Comparison of ENCODE assay signal across 8 cellular contexts in the genomic region with DNA sequence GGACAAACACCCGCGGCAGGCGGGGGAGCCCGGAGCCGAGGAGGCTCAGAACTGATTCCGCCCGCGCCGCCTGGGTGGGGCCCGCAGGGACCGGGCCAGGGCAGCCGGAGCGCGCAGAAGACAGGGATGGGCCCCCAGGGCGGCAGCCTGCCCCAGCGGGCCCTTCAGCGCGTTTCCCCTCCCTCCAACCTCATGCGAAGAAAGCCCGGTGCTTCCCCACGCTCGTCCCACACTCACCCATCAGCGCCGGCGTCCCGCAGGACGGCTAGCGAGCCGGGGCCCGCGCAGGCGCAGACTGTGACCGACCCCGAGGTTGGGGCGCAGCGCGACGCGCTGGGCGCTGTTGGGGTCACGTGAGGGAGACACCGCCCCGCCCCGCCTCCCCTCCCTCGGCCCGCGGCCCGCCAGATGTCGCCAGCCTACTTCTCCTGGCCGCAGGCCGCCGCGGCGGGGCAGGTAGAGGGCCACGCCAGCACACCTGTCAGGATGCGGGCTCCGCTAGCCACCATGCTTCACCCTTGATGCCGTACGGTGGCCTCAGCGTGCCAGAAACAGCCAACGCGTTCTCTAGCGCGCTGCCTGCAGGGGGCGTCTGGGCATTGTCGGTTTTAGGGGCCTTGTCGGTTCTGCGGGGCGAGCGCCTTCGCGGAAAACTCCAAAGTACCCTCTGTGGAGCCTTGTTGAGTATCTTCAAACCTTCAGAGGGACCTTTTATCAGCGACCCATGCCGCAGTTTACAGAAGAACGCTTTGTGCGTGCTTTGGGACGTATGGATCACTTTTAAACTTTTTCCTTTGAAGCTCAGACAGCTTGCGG. TPM values are rescaled to one million over a fixed set of nuclear protein-coding genes. Genes with fewer than 3 reads are reported as not detected.
DNase-seq lines count a peak whose midpoint lies in the region; ATAC-seq and TF ChIP-seq lines count a peak whose summit lies in the region.

A gene with protein sequence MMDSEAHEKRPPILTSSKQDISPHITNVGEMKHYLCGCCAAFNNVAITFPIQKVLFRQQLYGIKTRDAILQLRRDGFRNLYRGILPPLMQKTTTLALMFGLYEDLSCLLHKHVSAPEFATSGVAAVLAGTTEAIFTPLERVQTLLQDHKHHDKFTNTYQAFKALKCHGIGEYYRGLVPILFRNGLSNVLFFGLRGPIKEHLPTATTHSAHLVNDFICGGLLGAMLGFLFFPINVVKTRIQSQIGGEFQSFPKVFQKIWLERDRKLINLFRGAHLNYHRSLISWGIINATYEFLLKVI (minus strand): TSS at position 297 of the 816 bp plus-strand sequence. CDS start 15,577 bp downstream, outside the sequence.

- H3K9me3 ChIP-seq in ES-I3 (ENCODE audit: control insufficient read depth, insufficient read depth, low read length), result no peaks in the 10 kb centered on the region

- peak within 1 kb of the TSS; percentile 90 for H3K27ac Mint-ChIP-seq in activated T-helper 2 cell treated with anti-CD3 and anti-CD28 coated beads, Interferon-gamma antibody, Interleukin-2, Interleukin-4, amounts not matched to agents 10 μg/mL and 5 μg/mL and 100 μg/mL, durations not matched to agents 14 hours and 24 hours and 36 hours
- H3K27ac Mint-ChIP-seq in nephron, result peak within 1 kb of the TSS; percentile 95 to 98 (median 97)
- H3K27ac Mint-ChIP-seq in stimulated activated naive CD8-positive, alpha-beta T cell treated with anti-CD3 and anti-CD28 coated beads, Interleukin-15, amount 100 ng/mL, for 72 hours, result peak within 1 kb of the TSS; percentile 98

- peaks cover 2% of the 10 kb centered on the region for H3K27me3 Mint-ChIP-seq in activated T-helper 2 cell treated with anti-CD3 and anti-CD28 coated beads, Interferon-gamma antibody, Interleukin-2, Interleukin-4, amounts not matched to agents 10 μg/mL and 5 μg/mL and 100 μg/mL, durations not matched to agents 14 hours and 24 hours and 36 hours (ENCODE audit: low read depth)
- H3K27me3 Mint-ChIP-seq in nephron (ENCODE audit: low read depth), result no peaks in the 10 kb centered on the region
- no peaks in the 10 kb centered on the region for H3K27me3 Mint-ChIP-seq in stimulated activated naive CD8-positive, alpha-beta T cell treated with anti-CD3 and anti-CD28 coated beads, Interleukin-15, amount 100 ng/mL, for 72 hours

- ATAC-seq in stimulated activated naive CD8-positive, alpha-beta T cell treated with anti-CD3 and anti-CD28 coated beads, Interleukin-15, amount 100 ng/mL, for 72 hours, result peak; percentile 90

- peaks cover 7% of the 10 kb centered on the region for H3K36me3 Mint-ChIP-seq in activated T-helper 2 cell treated with anti-CD3 and anti-CD28 coated beads, Interferon-gamma antibody, Interleukin-2, Interleukin-4, amounts not matched to agents 10 μg/mL and 5 μg/mL and 100 μg/mL, durations not matched to agents 14 hours and 24 hours and 36 hours (ENCODE audit: low read depth)
- H3K36me3 Mint-ChIP-seq in nephron (ENCODE audit: low read depth), result peaks cover 5% of the 10 kb centered on the region

- TF ChIP-seq CTCF in LNCaP clone FGC (IDR thresholded peaks at IDR 0.05; ENCODE audit: control insufficient read depth, extremely low read depth, insufficient read depth) (peak; percentile 98), RWPE1 (conservative IDR thresholded peaks at IDR 0.05; ENCODE audit: low read depth) (peak; percentile 88), fibroblast of pulmonary artery (IDR thresholded peaks at IDR 0.05; ENCODE audit: low read length, missing control alignments) (peak; percentile 87), nephron (IDR thresholded peaks at IDR 0.05; ENCODE audit: unreplicated experiment in 3 of 3) (peak; percentile 86 to 99 (median 90))

- H3K4me3 ChIP-seq in LNCaP clone FGC (ENCODE audit: low read depth, low read length) (peak within 1 kb of the TSS; percentile 75), fibroblast of pulmonary artery (replicated peaks; ENCODE audit: low read depth, low read length) (peak within 1 kb of the TSS; percentile 67)

- peak within 1 kb of the TSS; percentile 85 for H3K9ac ChIP-seq in ES-I3 (ENCODE audit: low read depth, low read length)

- peak within 1 kb of the TSS; percentile 84 for H3K4me3 Mint-ChIP-seq in activated T-helper 2 cell treated with anti-CD3 and anti-CD28 coated beads, Interferon-gamma antibody, Interleukin-2, Interleukin-4, amounts not matched to agents 10 μg/mL and 5 μg/mL and 100 μg/mL, durations not matched to agents 14 hours and 24 hours and 36 hours (ENCODE audit: low read depth)
- peak within 1 kb of the TSS; percentile 90 to 95 (median 92) for H3K4me3 Mint-ChIP-seq in nephron
- peak within 1 kb of the TSS; percentile 89 to 92 for H3K4me3 Mint-ChIP-seq in stimulated activated naive CD8-positive, alpha-beta T cell treated with anti-CD3 and anti-CD28 coated beads, Interleukin-15, amount 100 ng/mL, for 72 hours

- H3K4me1 Mint-ChIP-seq in activated T-helper 2 cell treated with anti-CD3 and anti-CD28 coated beads, Interferon-gamma antibody, Interleukin-2, Interleukin-4, amounts not matched to agents 10 μg/mL and 5 μg/mL and 100 μg/mL, durations not matched to agents 14 hours and 24 hours and 36 hours (ENCODE audit: low read depth), result peaks cover 15% of the 10 kb centered on the region
- peaks cover 28% of the 10 kb centered on the region for H3K4me1 Mint-ChIP-seq in nephron
- peaks cover 19% of the 10 kb centered on the region for H3K4me1 Mint-ChIP-seq in stimulated activated naive CD8-positive, alpha-beta T cell treated with anti-CD3 and anti-CD28 coated beads, Interleukin-15, amount 100 ng/mL, for 72 hours

- intact Hi-C loops in activated T-helper 2 cell treated with anti-CD3 and anti-CD28 coated beads, Interferon-gamma antibody, Interleukin-2, Interleukin-4, amounts not matched to agents 10 μg/mL and 5 μg/mL and 100 μg/mL, durations not matched to agents 14 hours and 24 hours and 36 hours (cut with micrococcal nuclease), result loop anchor here (1.0 to 10.0 kb wide), 12 partner anchors 47 to 488 kb away; a partner anchor contains a TSS

- no peaks in the 10 kb centered on the region; the same call in 1 of the 2 replicates for H3K36me3 ChIP-seq in ES-I3 (ENCODE audit: insufficient read depth, low read length)

- CTCF ChIA-PET in RWPE1 (lab: Yijun Ruan, JAX), result interaction anchor here (0.6 to 2.5 kb wide), 9 partner anchors 10 to 882 kb away, joined by 3 to 6 read pairs (median 3); no protein-coding TSS in a partner anchor

- DNase-seq in H4 (ENCODE audit: low spot score) (peak; percentile 86), LNCaP clone FGC (ENCODE audit: low read depth) (peak; percentile 84), RWPE1 (ENCODE audit: low spot score) (peak; percentile 95), fibroblast of pulmonary artery (ENCODE audit: low read depth) (peak; percentile 94)
- peak; percentile 91 for DNase-seq in activated T-helper 2 cell treated with anti-CD3 and anti-CD28 coated beads, Interferon-gamma antibody, Interleukin-2, Interleukin-4, amounts not matched to agents 10 μg/mL and 5 μg/mL and 100 μg/mL, durations not matched to agents 14 hours and 24 hours and 36 hours (ENCODE audit: low spot score)
- DNase-seq in stimulated activated naive CD8-positive, alpha-beta T cell treated with anti-CD3 and anti-CD28 coated beads, Interleukin-15, amount 100 ng/mL, for 72 hours, result peak; percentile 97 to 98

- POLR2A ChIA-PET in RWPE1 (lab: Yijun Ruan, JAX; ENCODE audit: low non-redundant PET), result no interaction called here

- H3K4me1 ChIP-seq in ES-I3 (ENCODE audit: insufficient read depth, low read length), result peaks cover 4% of the 10 kb centered on the region; the same call in 1 of the 2 replicates

- peak within 1 kb of the TSS; percentile 93 for H3K27ac ChIP-seq in RWPE1

- no peaks in the 10 kb centered on the region for H3K9me3 Mint-ChIP-seq in activated T-helper 2 cell treated with anti-CD3 and anti-CD28 coated beads, Interferon-gamma antibody, Interleukin-2, Interleukin-4, amounts not matched to agents 10 μg/mL and 5 μg/mL and 100 μg/mL, durations not matched to agents 14 hours and 24 hours and 36 hours
- no peaks in the 10 kb centered on the region for H3K9me3 Mint-ChIP-seq in nephron
- no peaks in the 10 kb centered on the region for H3K9me3 Mint-ChIP-seq in stimulated activated naive CD8-positive, alpha-beta T cell treated with anti-CD3 and anti-CD28 coated beads, Interleukin-15, amount 100 ng/mL, for 72 hours

RNA-seq across cellular contexts. Expression of the gene that starts here (rescaled TPM):
- 26.3 and 38.4 TPM in 2 replicates for total RNA-seq in H4 (2014; rRNA removed; shearing (Covaris generic))
- total RNA-seq in activated T-helper 2 cell treated with anti-CD3 and anti-CD28 coated beads, Interferon-gamma antibody, Interleukin-2, Interleukin-4, amounts not matched to agents 10 μg/mL and 5 μg/mL and 100 μg/mL, durations not matched to agents 14 hours and 24 hours and 36 hours, result 29.7 and 31.4 TPM in 2 replicates

Comparison
In these comparisons a context has a peak if more than half of its experiments do, and no peak if none do; other contexts are left out.
1. Peak in every context shown above with its lines: DNase-seq, ATAC-seq, H3K4me3 ChIP-seq and H3K27ac ChIP-seq.